11 cellular contexts compared by ENCODE assay signal in genomic region chr12:8080131-8080530, GRCh38. TPM values are rescaled to one million over a fixed set of nuclear protein-coding genes. Genes with fewer than 3 reads are reported as not detected.
DNase-seq lines count a peak whose midpoint lies in the region; ATAC-seq lines count a peak whose summit lies in the region.
"Had no signal": no experiment of that assay in that cellular context is flagged by ENCODE, and none has a peak within 500 bp of the region (broad histone marks: within the 10 kb centered on the region; RNA-seq: fewer than 3 reads in every experiment).

No MANE protein-coding gene starts in this region.

- H3K36me3 Mint-ChIP-seq in activated T-cell treated with anti-CD3 and anti-CD28 coated beads, Interleukin-2, amount 50 U/mL, for 24 hours (ENCODE audit: low read depth), result peaks cover 34% of the 10 kb centered on the region
- H3K36me3 Mint-ChIP-seq in activated naive CD8-positive, alpha-beta T cell treated with anti-CD3 and anti-CD28 coated beads for 36 hours, result peaks cover 15% of the 10 kb centered on the region
- H3K36me3 Mint-ChIP-seq in stimulated activated effector memory CD8-positive, alpha-beta T cell treated with anti-CD3 and anti-CD28 coated beads, Interleukin-12 subunit alpha, Interleukin-12 subunit beta, amount 100 ng/mL, for 72 hours, result peaks cover 32% of the 10 kb centered on the region

- H3K9me3 Mint-ChIP-seq in activated T-cell treated with anti-CD3 and anti-CD28 coated beads, Interleukin-2, amount 50 U/mL, for 24 hours, result no peaks in the 10 kb centered on the region
- no peaks in the 10 kb centered on the region for H3K9me3 Mint-ChIP-seq in activated naive CD8-positive, alpha-beta T cell treated with anti-CD3 and anti-CD28 coated beads for 36 hours
- H3K9me3 Mint-ChIP-seq in stimulated activated effector memory CD8-positive, alpha-beta T cell treated with anti-CD3 and anti-CD28 coated beads, Interleukin-12 subunit alpha, Interleukin-12 subunit beta, amount 100 ng/mL, for 72 hours, result no peaks in the 10 kb centered on the region

- peaks cover 59% of the 10 kb centered on the region for H3K4me1 Mint-ChIP-seq in activated T-cell treated with anti-CD3 and anti-CD28 coated beads, Interleukin-2, amount 50 U/mL, for 24 hours (ENCODE audit: low read depth)
- peaks cover 56% of the 10 kb centered on the region for H3K4me1 Mint-ChIP-seq in activated naive CD8-positive, alpha-beta T cell treated with anti-CD3 and anti-CD28 coated beads for 36 hours
- peaks cover 38% of the 10 kb centered on the region for H3K4me1 Mint-ChIP-seq in stimulated activated effector memory CD8-positive, alpha-beta T cell treated with anti-CD3 and anti-CD28 coated beads, Interleukin-12 subunit alpha, Interleukin-12 subunit beta, amount 100 ng/mL, for 72 hours

- peak overlapping the region; percentile 95 for H3K27ac Mint-ChIP-seq in activated T-cell treated with anti-CD3 and anti-CD28 coated beads, Interleukin-2, amount 50 U/mL, for 24 hours
- peak overlapping the region; percentile 97 for H3K27ac Mint-ChIP-seq in activated naive CD8-positive, alpha-beta T cell treated with anti-CD3 and anti-CD28 coated beads for 36 hours
- H3K27ac Mint-ChIP-seq in stimulated activated effector memory CD8-positive, alpha-beta T cell treated with anti-CD3 and anti-CD28 coated beads, Interleukin-12 subunit alpha, Interleukin-12 subunit beta, amount 100 ng/mL, for 72 hours, result peak overlapping the region; percentile 93

- no peaks in the 10 kb centered on the region for H3K27me3 Mint-ChIP-seq in activated T-cell treated with anti-CD3 and anti-CD28 coated beads, Interleukin-2, amount 50 U/mL, for 24 hours
- no peaks in the 10 kb centered on the region for H3K27me3 Mint-ChIP-seq in activated naive CD8-positive, alpha-beta T cell treated with anti-CD3 and anti-CD28 coated beads for 36 hours

- no peak overlapping the region for H3K4me3 Mint-ChIP-seq in activated T-cell treated with anti-CD3 and anti-CD28 coated beads, Interleukin-2, amount 50 U/mL, for 24 hours
- H3K4me3 Mint-ChIP-seq in activated naive CD8-positive, alpha-beta T cell treated with anti-CD3 and anti-CD28 coated beads for 36 hours, result peak overlapping the region; percentile 100
- H3K4me3 Mint-ChIP-seq in stimulated activated effector memory CD8-positive, alpha-beta T cell treated with anti-CD3 and anti-CD28 coated beads, Interleukin-12 subunit alpha, Interleukin-12 subunit beta, amount 100 ng/mL, for 72 hours, result peak overlapping the region; percentile 88

- no peak for ATAC-seq in stimulated activated effector memory CD8-positive, alpha-beta T cell treated with anti-CD3 and anti-CD28 coated beads, Interleukin-12 subunit alpha, Interleukin-12 subunit beta, amount 100 ng/mL, for 72 hours
- ATAC-seq in HG03097 (IDR thresholded peaks at IDR 0.05; ENCODE audit: low FRiP score, unreplicated experiment) (no peak), GM19324 (IDR thresholded peaks at IDR 0.05; ENCODE audit: low FRiP score, unreplicated experiment) (no peak)

- no peak for DNase-seq in activated T-cell treated with anti-CD3 and anti-CD28 coated beads, Interleukin-2, amount 50 U/mL, for 24 hours
- no peak for DNase-seq in activated T-cell treated with anti-CD3 and anti-CD28 coated beads, Interleukin-2, amount 50 U/mL, for 1 hour
- DNase-seq in NAMALWA (ENCODE audit: low spot score), result peak; percentile 47
- no peak for DNase-seq in activated naive CD8-positive, alpha-beta T cell treated with anti-CD3 and anti-CD28 coated beads for 36 hours
- no peak for DNase-seq in stimulated activated effector memory CD8-positive, alpha-beta T cell treated with anti-CD3 and anti-CD28 coated beads, Interleukin-12 subunit alpha, Interleukin-12 subunit beta, amount 100 ng/mL, for 72 hours (ENCODE audit: low spot score in 2 of 2)
- DNase-seq in NCI-H2081 (lab: John Stamatoyannopoulos, UW), result no peak
- DNase-seq: stimulated activated CD4-positive, alpha-beta T cell treated with anti-CD3 and anti-CD28 coated beads, Interleukin-1b, Interleukin-23, amount 100 ng/mL, for 48 hours had no signal

RNA-seq across cellular contexts. Expression of gene NECAP1, which starts 1.9 kb away (rescaled TPM):
- total RNA-seq in activated naive CD8-positive, alpha-beta T cell treated with anti-CD3 and anti-CD28 coated beads for 36 hours, result 10 to 100 TPM; 26.5 to 28.2 TPM

RNA-seq across cellular contexts. Expression of gene C3AR1, which starts 14.0 kb away (rescaled TPM):
- total RNA-seq in activated naive CD8-positive, alpha-beta T cell treated with anti-CD3 and anti-CD28 coated beads for 36 hours, result 1 to 10 TPM; 2.6 to 2.7 TPM
- total RNA-seq: glomerular endothelial cell, H1 had no signal

RNA-seq across cellular contexts. Expression of gene CLEC4A, which starts 43.3 kb away (rescaled TPM):
- under 1 TPM in 1 of 2 experiments, not detected in 1; 0.28 TPM for total RNA-seq in activated naive CD8-positive, alpha-beta T cell treated with anti-CD3 and anti-CD28 coated beads for 36 hours
- total RNA-seq: glomerular endothelial cell had no signal

RNA-seq across cellular contexts. Expression of gene FOXJ2, which starts 47.6 kb away (rescaled TPM):
- total RNA-seq in activated naive CD8-positive, alpha-beta T cell treated with anti-CD3 and anti-CD28 coated beads for 36 hours, result 10 to 100 TPM; 15.5 to 15.9 TPM
